8 cellular contexts compared by ENCODE assay signal in the genomic region with DNA sequence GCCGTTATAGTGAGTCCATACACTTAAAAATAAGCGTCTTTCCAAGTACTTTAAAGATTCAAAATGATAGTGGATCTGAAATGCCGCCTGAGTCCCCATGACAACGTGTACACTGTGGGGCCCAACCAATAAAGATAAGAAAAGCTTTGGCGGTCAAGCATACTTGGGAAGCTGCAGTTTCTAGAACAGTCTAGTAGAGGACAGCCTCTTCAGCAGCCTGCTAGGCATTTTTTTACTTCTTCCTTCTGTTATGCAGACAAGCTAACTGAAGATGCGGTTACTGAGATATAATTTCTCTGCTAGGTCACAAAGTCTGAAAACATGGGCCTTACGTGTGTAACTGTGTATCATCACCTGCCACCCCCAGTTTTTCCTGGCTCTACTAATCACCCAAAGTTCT. TPM values are rescaled to one million over a fixed set of nuclear protein-coding genes. Genes with fewer than 3 reads are reported as not detected.
DNase-seq lines count a peak whose midpoint lies in the region; ATAC-seq and TF ChIP-seq lines count a peak whose summit lies in the region.

No MANE protein-coding gene starts in this region.

- peak; percentile 21 for DNase-seq in DMS79 treated with DMSO at 0.1 percent for 48 hours (lab: John Stamatoyannopoulos, UW)
- DNase-seq in DMS79 (lab: John Stamatoyannopoulos, UW): no peak
- peak in 3 of 34 experiments; percentile 0 to 1 (median 0) for DNase-seq in T-cell
- no peak for DNase-seq in foreskin keratinocyte
- DNase-seq in progenitor cell of endocrine pancreas (ENCODE audit: low spot score, unreplicated experiment): no peak
- DNase-seq in T1000 (lab: John Stamatoyannopoulos, UW): no peak

- H3K4me1 Mint-ChIP-seq in T-cell: peaks cover 38 to 55% (median 45%) of the 10 kb centered on the region in 3 donors
- peaks cover 9% of the 10 kb centered on the region for H3K4me1 Mint-ChIP-seq in progenitor cell of endocrine pancreas (ENCODE audit: low read depth)

- TF ChIP-seq CTCF in foreskin keratinocyte (conservative IDR thresholded peaks at IDR 0.05) (no peak), progenitor cell of endocrine pancreas (IDR thresholded peaks at IDR 0.05; ENCODE audit: unreplicated experiment) (no peak)

- H3K4me3 Mint-ChIP-seq in T-cell (peak overlapping the region; percentile 85 to 98 (median 98)), progenitor cell of endocrine pancreas (ENCODE audit: low read depth) (peak overlapping the region; percentile 86)

- no peaks in the 10 kb centered on the region for H3K36me3 Mint-ChIP-seq in T-cell
- no peaks in the 10 kb centered on the region for H3K36me3 Mint-ChIP-seq in progenitor cell of endocrine pancreas (ENCODE audit: insufficient read depth)

- CTCF ChIA-PET in T-cell (lab: Charles Lee): no interaction called here

- H3K9me3 Mint-ChIP-seq in T-cell (no peaks in the 10 kb centered on the region), progenitor cell of endocrine pancreas (ENCODE audit: low read depth) (peaks cover 23% of the 10 kb centered on the region)

- no peaks in the 10 kb centered on the region for H3K27me3 ChIP-seq in foreskin keratinocyte

- peak overlapping the region; percentile 76 for H3K27ac ChIP-seq in foreskin keratinocyte

- ATAC-seq in HG02943 (IDR thresholded peaks at IDR 0.05; ENCODE audit: low read depth, unreplicated experiment) (peak; percentile 4), T-cell (replicated peaks in 1 of 4) (peak; percentile 32 to 56 (median 40)), foreskin keratinocyte (no peak), GM21619 (IDR thresholded peaks at IDR 0.05; ENCODE audit: unreplicated experiment) (no peak)

- peak overlapping the region; percentile 79 to 92 for H3K27ac Mint-ChIP-seq in T-cell
- peak overlapping the region; percentile 94 for H3K27ac Mint-ChIP-seq in progenitor cell of endocrine pancreas

- H3K4me1 ChIP-seq in foreskin keratinocyte: no peaks in the 10 kb centered on the region

- POLR2A ChIA-PET in T-cell (lab: Charles Lee): interaction anchor here in 1 of 2 donors (0.6 kb wide), 1 partner anchor 1157 kb away, joined by 3 read pairs; no protein-coding TSS in a partner anchor

- H3K27me3 Mint-ChIP-seq in T-cell (peaks cover 0 to 9% of the 10 kb centered on the region in 2 donors), progenitor cell of endocrine pancreas (no peaks in the 10 kb centered on the region)

RNA-seq across cellular contexts. Expression of a gene that starts 0.4 kb away (rescaled TPM):
- total RNA-seq in T-cell (10 to 100 TPM; 18.0 to 31.0 (median 22.5) TPM), foreskin keratinocyte (9.9 and 11.4 TPM in 2 replicates), progenitor cell of endocrine pancreas (14.6 and 15.6 TPM in 2 replicates)
- polyA plus RNA-seq in foreskin keratinocyte: 5.9 and 7.0 TPM in 2 replicates

Comparison
In these comparisons a context has a peak if more than half of its experiments do, and no peak if none do; other contexts are left out.
1. ATAC-seq: peak in HG02943 (single experiment) and T-cell (4 of 4); none in foreskin keratinocyte (single experiment) and GM21619 (single experiment).